10 cellular contexts compared by ENCODE assay signal in genomic region chr17:39576187-39576586, GRCh38. TPM values are rescaled to one million over a fixed set of nuclear protein-coding genes. Genes with fewer than 3 reads are reported as not detected.
DNase-seq lines count a peak whose midpoint lies in the region; ATAC-seq and TF ChIP-seq lines count a peak whose summit lies in the region.
"Had no signal": no experiment of that assay in that cellular context is flagged by ENCODE, and none has a peak within 500 bp of the region (broad histone marks: within the 10 kb centered on the region; RNA-seq: fewer than 3 reads in every experiment).

No MANE protein-coding gene starts in this region.

- no peak overlapping the region for H3K4me3 Mint-ChIP-seq in neural progenitor cell
- H3K4me3 Mint-ChIP-seq: stimulated activated naive CD8-positive, alpha-beta T cell treated with anti-CD3 and anti-CD28 coated beads, Interleukin-15, Interleukin-2, amounts not matched to agents 100 ng/mL and 50 ng/mL, for 24 hours had no signal

- DNase-seq in NCI-H510A (lab: John Stamatoyannopoulos, UW) (peak; percentile 12), NCI-H510A treated with DMSO at 0.1 percent for 48 hours (lab: John Stamatoyannopoulos, UW) (no peak), LHCN-M2 (ENCODE audit: low read depth) (peak; percentile 10), astrocyte of the spinal cord (ENCODE audit: low read depth, low spot score) (no peak), neural progenitor cell (ENCODE audit: low spot score) (peak; percentile 69), ureter (ENCODE audit: low spot score) (no peak), foreskin melanocyte (no peak)

- no peak overlapping the region for H3K27ac Mint-ChIP-seq in neural progenitor cell
- H3K27ac Mint-ChIP-seq: stimulated activated naive CD8-positive, alpha-beta T cell treated with anti-CD3 and anti-CD28 coated beads, Interleukin-15, Interleukin-2, amounts not matched to agents 100 ng/mL and 50 ng/mL, for 24 hours had no signal

- peaks cover 38% of the 10 kb centered on the region for H3K4me1 Mint-ChIP-seq in neural progenitor cell

- TF ChIP-seq CTCF in astrocyte of the spinal cord (IDR thresholded peaks at IDR 0.05; ENCODE audit: low read depth, low read length) (peak; percentile 78), neural progenitor cell (IDR thresholded peaks at IDR 0.05) (peak; percentile 72)

- H2AFZ ChIP-seq in neural progenitor cell (replicated peaks) = no peak overlapping the region

- H3K9me3 ChIP-seq in neural progenitor cell (ENCODE audit: low read depth) = no peaks in the 10 kb centered on the region

- H3F3A ChIP-seq in neural progenitor cell (ENCODE audit: low read depth) = peaks cover 44% of the 10 kb centered on the region

- peaks cover 29% of the 10 kb centered on the region for H3K4me1 ChIP-seq in neural progenitor cell

- in situ Hi-C loops in astrocyte of the spinal cord (cut with HindIII; ENCODE audit: low sequenced_read_pairs) = no loop called here

- H3K4me2 ChIP-seq in neural progenitor cell = no peak overlapping the region

- peaks cover 3% of the 10 kb centered on the region for H4K20me1 ChIP-seq in neural progenitor cell (ENCODE audit: low read depth)

- peaks cover 5% of the 10 kb centered on the region for H3K36me3 Mint-ChIP-seq in neural progenitor cell

- H3K9me3 Mint-ChIP-seq in neural progenitor cell = no peaks in the 10 kb centered on the region

- peaks cover 18% of the 10 kb centered on the region for H3K27me3 Mint-ChIP-seq in neural progenitor cell (ENCODE audit: insufficient read depth, low read depth)

- ATAC-seq in GM18511 (IDR thresholded peaks at IDR 0.05; ENCODE audit: unreplicated experiment) = no peak

- no peaks in the 10 kb centered on the region for H3K36me3 ChIP-seq in neural progenitor cell

- H3K9ac ChIP-seq in neural progenitor cell = no peak overlapping the region

- H3K79me2 ChIP-seq in neural progenitor cell (ENCODE audit: low read depth) = no peaks in the 10 kb centered on the region

- H3K27ac ChIP-seq in neural progenitor cell = no peak overlapping the region
- H3K27ac ChIP-seq: C4-2B had no signal

- H3K4me3 ChIP-seq in astrocyte of the spinal cord (ENCODE audit: low read depth, low read length) = no peak overlapping the region
- no peak overlapping the region for H3K4me3 ChIP-seq in neural progenitor cell

- H3K27me3 ChIP-seq in neural progenitor cell = peaks cover 33% of the 10 kb centered on the region

RNA-seq across cellular contexts. Expression of gene NEUROD2, which starts 31.5 kb away (rescaled TPM):
- total RNA-seq in LHCN-M2 (2014; rRNA removed) = not detected in 2 replicates
- not detected for polyA plus RNA-seq in LHCN-M2 (2012)
- total RNA-seq in neural progenitor cell (ENCODE audit: low replicate concordance) = not detected in 2 replicates
- not detected for total RNA-seq in ureter

RNA-seq across cellular contexts. Expression of gene PPP1R1B, which starts 50.6 kb away (rescaled TPM):
- total RNA-seq in LHCN-M2 (2014; rRNA removed) = not detected in 2 replicates
- not detected for polyA plus RNA-seq in LHCN-M2 (2012)
- 0.90 TPM in 1 of 2 replicates, not detected in the other for total RNA-seq in neural progenitor cell (ENCODE audit: low replicate concordance)
- 40.4 TPM for total RNA-seq in ureter

Comparison
In these comparisons a context has a peak if more than half of its experiments do, and no peak if none do; other contexts are left out.
1. DNase-seq: peak in NCI-H510A (single experiment), LHCN-M2 (single experiment) and neural progenitor cell (single experiment); none in NCI-H510A treated with DMSO at 0.1 percent for 48 hours (single experiment), astrocyte of the spinal cord (single experiment), ureter (single experiment) and foreskin melanocyte (single experiment).
2. RNA of gene PPP1R1B, which starts 50.6 kb away (total RNA-seq): 40.4 TPM in ureter (single experiment); not detected in LHCN-M2 and 0.90 TPM in neural progenitor cell; every median in the first group is over 10 times any median in the second.